23 cellular contexts compared by ENCODE assay signal in the genomic region with DNA sequence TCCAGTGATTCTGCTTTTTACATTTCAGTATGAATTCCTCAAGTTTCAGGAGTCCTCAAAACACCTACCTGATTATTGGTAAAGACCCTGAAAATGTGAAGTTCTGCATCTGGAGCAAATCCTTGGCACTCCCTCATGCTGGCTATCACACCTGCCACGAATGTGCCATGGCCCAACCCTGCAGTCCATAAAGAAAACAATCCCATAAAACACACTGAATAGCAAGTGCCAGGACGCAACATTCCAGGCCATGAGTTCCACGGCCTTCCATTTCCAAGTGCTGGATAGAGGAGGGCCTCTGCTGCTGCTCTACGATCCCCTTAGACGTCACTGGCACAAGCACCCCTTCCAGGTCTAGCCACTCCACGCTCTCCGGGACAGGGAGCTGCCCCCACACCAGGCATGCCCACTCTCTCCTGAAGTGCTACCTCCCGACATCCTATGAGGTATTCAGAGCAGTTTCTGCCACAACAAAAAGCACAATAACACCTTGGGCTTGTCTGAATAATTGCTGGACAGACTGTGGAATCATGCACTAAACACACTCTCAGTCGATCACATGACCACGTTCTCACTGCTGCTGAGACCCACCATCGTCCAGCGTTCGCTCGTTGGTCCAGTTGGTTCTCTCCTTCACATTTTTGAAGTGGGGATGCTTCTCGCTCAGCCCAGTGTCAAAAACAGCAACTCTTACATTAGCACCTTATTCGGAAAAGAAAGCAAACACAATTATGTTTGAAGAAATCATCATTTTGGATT. TPM values are rescaled to one million over a fixed set of nuclear protein-coding genes. Genes with fewer than 3 reads are reported as not detected.
"Had no signal": no experiment of that assay in that cellular context is flagged by ENCODE, and none has a peak within 500 bp of the region (broad histone marks: within the 10 kb centered on the region; RNA-seq: fewer than 3 reads in every experiment).

No MANE protein-coding gene starts in this region.

- H3K9me3 ChIP-seq: heart left ventricle, lower lobe of right lung, psoas muscle, right lobe of liver, suprapubic skin, thyroid gland, upper lobe of left lung, uterus had no signal

- H3K4me1 Mint-ChIP-seq: mesothelial cell of epicardium, nephron had no signal

- H3K27ac Mint-ChIP-seq: memory B cell; mesothelial cell of epicardium; nephron; stimulated activated effector memory CD8-positive, alpha-beta T cell treated with anti-CD3 and anti-CD28 coated beads, Interleukin-12 subunit alpha, Interleukin-12 subunit beta, amount 100 ng/mL, for 72 hours had no signal

- DNase-seq: effector CD4-positive, alpha-beta T cell; foreskin melanocyte; heart left ventricle; hippocampal formation; lower lobe of right lung; naive B cell; psoas muscle; retina; right lobe of liver; stimulated activated CD4-positive, alpha-beta T cell treated with anti-CD3 and anti-CD28 coated beads, Interleukin-4, amount 100 ng/mL, for 1 hour; stimulated activated CD8-positive, alpha-beta memory T cell treated with anti-CD3 and anti-CD28 coated beads, Interleukin-4, amount 100 ng/mL, for 48 hours; stimulated activated naive CD8-positive, alpha-beta T cell treated with anti-CD3 and anti-CD28 coated beads, Interleukin-15, Interleukin-2, amounts not matched to agents 100 U/mL and 50 U/mL, for 24 hours; thyroid gland; upper lobe of left lung; uterus had no signal

- ATAC-seq: heart left ventricle; lower lobe of right lung; psoas muscle; right lobe of liver; stimulated activated effector memory CD8-positive, alpha-beta T cell treated with anti-CD3 and anti-CD28 coated beads, Interleukin-12 subunit alpha, Interleukin-12 subunit beta, amount 100 ng/mL, for 72 hours; stimulated activated naive CD8-positive, alpha-beta T cell treated with anti-CD3 and anti-CD28 coated beads, Interleukin-15, Interleukin-2, amounts not matched to agents 100 U/mL and 50 U/mL, for 24 hours had no signal

- H3K9me3 Mint-ChIP-seq: memory B cell; mesothelial cell of epicardium; naive B cell; nephron; stimulated activated effector memory CD8-positive, alpha-beta T cell treated with anti-CD3 and anti-CD28 coated beads, Interleukin-12 subunit alpha, Interleukin-12 subunit beta, amount 100 ng/mL, for 72 hours had no signal

- H3K4me3 Mint-ChIP-seq: memory B cell; mesothelial cell of epicardium; naive B cell; nephron; stimulated activated effector memory CD8-positive, alpha-beta T cell treated with anti-CD3 and anti-CD28 coated beads, Interleukin-12 subunit alpha, Interleukin-12 subunit beta, amount 100 ng/mL, for 72 hours had no signal

- H3K27me3 Mint-ChIP-seq: memory B cell, naive B cell had no signal

RNA-seq across cellular contexts. Expression of gene SLC38A8, which starts 50.7 kb away (rescaled TPM):
- total RNA-seq: dermis microvascular lymphatic vessel endothelial cell, kidney epithelial cell, lower lobe of right lung, mesothelial cell of epicardium, omental fat pad, right lobe of liver, suprapubic skin, thyroid gland, upper lobe of left lung had no signal

RNA-seq across cellular contexts. Expression of gene DNAAF1, which starts 51.8 kb away (rescaled TPM):
- total RNA-seq: kidney epithelial cell, psoas muscle had no signal
